ENCODE assay signal across 30 cellular contexts in the genomic region with DNA sequence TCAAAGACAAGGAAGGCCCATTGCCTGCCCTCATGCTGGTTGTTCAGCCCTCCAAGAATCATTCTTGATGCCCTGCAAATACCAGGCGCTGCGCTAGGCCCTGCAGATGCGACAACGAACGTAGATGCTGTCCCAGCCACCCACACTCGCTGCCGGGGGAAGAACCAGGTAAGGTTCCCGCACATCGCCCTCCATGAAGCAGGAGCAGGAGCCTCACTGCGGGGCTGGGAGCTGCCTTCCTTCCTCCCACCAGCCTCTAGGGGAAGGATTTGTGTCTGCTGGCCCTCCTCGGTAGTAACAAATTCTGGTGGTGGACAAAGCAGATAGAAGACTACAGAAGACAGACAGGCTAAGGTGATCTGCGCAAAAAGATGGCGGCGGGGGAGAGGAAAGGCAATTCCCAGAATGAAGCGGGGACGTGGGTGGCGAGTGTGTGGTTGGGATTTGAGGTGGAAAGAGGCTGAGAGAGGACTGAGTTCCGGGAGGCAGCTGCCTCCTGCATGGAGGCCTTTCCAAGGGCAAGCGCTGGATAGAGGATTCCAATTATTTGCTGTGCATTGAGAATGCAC. TPM values are rescaled to one million over a fixed set of nuclear protein-coding genes. Genes with fewer than 3 reads are reported as not detected.
DNase-seq lines count a peak whose midpoint lies in the region; ATAC-seq, FAIRE-seq and TF ChIP-seq lines count a peak whose summit lies in the region.
"Had no signal": no experiment of that assay in that cellular context is flagged by ENCODE, and none has a peak within 500 bp of the region (broad histone marks: within the 10 kb centered on the region; RNA-seq: fewer than 3 reads in every experiment).

No MANE protein-coding gene starts in this region.

- no peaks in the 10 kb centered on the region for H3K36me3 ChIP-seq in osteoblast (ENCODE audit: insufficient read depth, low read length)
- H3K36me3 ChIP-seq: adrenal gland, brain microvascular endothelial cell, esophagus squamous epithelium, gastroesophageal sphincter, MG63, prostate gland, thoracic aorta had no signal

- no peaks in the 10 kb centered on the region for H3K4me1 ChIP-seq in osteoblast (ENCODE audit: insufficient read depth, low read length)
- H3K4me1 ChIP-seq: adrenal gland, esophagus squamous epithelium, gastroesophageal sphincter, prostate gland had no signal

- peak; percentile 59 for DNase-seq in activated CD8-positive, alpha-beta memory T cell treated with anti-CD3 and anti-CD28 coated beads for 24 hours
- no peak for DNase-seq in activated CD8-positive, alpha-beta memory T cell treated with anti-CD3 and anti-CD28 coated beads, Interleukin-2, amount 50 U/mL, for 4 hours
- DNase-seq in osteoblast (ENCODE audit: insufficient read length, low spot score, missing footprints) (peak; percentile 54), urothelium cell line (ENCODE audit: low spot score) (no peak), type B pancreatic cell (ENCODE audit: extremely low spot score, unreplicated experiment) (no peak)
- DNase-seq: activated effector memory CD4-positive, alpha-beta T cell treated with Interleukin-2 at 50 U/mL for 16 hours; brain microvascular endothelial cell; effector memory CD4-positive, alpha-beta T cell; esophagus squamous epithelium; MG63; NCI-H1417; NCI-H2107; RPMI8226; SK-N-SH had no signal

- H3K27me3 ChIP-seq in osteoblast (ENCODE audit: insufficient read depth, low read length): no peaks in the 10 kb centered on the region
- H3K27me3 ChIP-seq: adrenal gland, brain microvascular endothelial cell, MG63 had no signal

- H3K9me3 Mint-ChIP-seq in activated T-helper 17 cell treated with anti-CD3 and anti-CD28 coated beads, Interleukin-2, amount 50 U/mL, for 72 hours: no peaks in the 10 kb centered on the region
- H3K9me3 Mint-ChIP-seq in type B pancreatic cell: no peaks in the 10 kb centered on the region
- H3K9me3 Mint-ChIP-seq: neural crest cell had no signal

- no peaks in the 10 kb centered on the region for H3K9me3 ChIP-seq in osteoblast (ENCODE audit: low read depth, low read length)
- H3K9me3 ChIP-seq: adrenal gland, esophagus squamous epithelium, gastroesophageal sphincter, MG63, prostate gland, SK-N-SH, thoracic aorta had no signal

- peak overlapping the region; percentile 88 for H3K27ac Mint-ChIP-seq in activated T-helper 17 cell treated with anti-CD3 and anti-CD28 coated beads, Interleukin-2, amount 50 U/mL, for 72 hours
- H3K27ac Mint-ChIP-seq in type B pancreatic cell: no peak overlapping the region

- peak; percentile 12 for TF ChIP-seq CTCF in GM12873 (IDR thresholded peaks at IDR 0.05; ENCODE audit: insufficient read depth, low read depth, low read length, missing control alignments)
- no peak for TF ChIP-seq CTCF in osteoblast (IDR thresholded peaks at IDR 0.05; ENCODE audit: extremely low read depth, low read depth, low read length)
- TF ChIP-seq CTCF in type B pancreatic cell (conservative IDR thresholded peaks at IDR 0.05): no peak

- H3K36me3 Mint-ChIP-seq in activated T-helper 17 cell treated with anti-CD3 and anti-CD28 coated beads, Interleukin-2, amount 50 U/mL, for 72 hours (ENCODE audit: low read depth): peaks cover 32% of the 10 kb centered on the region
- H3K36me3 Mint-ChIP-seq in type B pancreatic cell: no peaks in the 10 kb centered on the region

- H3K27ac ChIP-seq in osteoblast (ENCODE audit: low read depth, low read length): no peak overlapping the region
- H3K27ac ChIP-seq: adrenal gland, brain microvascular endothelial cell, esophagus squamous epithelium, gastroesophageal sphincter, prostate gland, thoracic aorta, VCaP had no signal

- H2AFZ ChIP-seq in osteoblast (ENCODE audit: low read length): no peak overlapping the region

- no peaks in the 10 kb centered on the region for H4K20me1 ChIP-seq in osteoblast (ENCODE audit: insufficient read depth, low read length)

- H3K4me2 ChIP-seq in osteoblast (ENCODE audit: insufficient read depth, low read length): no peak overlapping the region
- H3K4me2 ChIP-seq: SK-N-SH had no signal

- H3K4me3 ChIP-seq in osteoblast (ENCODE audit: insufficient read depth, low read length): no peak overlapping the region
- H3K4me3 ChIP-seq: adrenal gland, esophagus squamous epithelium, gastroesophageal sphincter, MG63, prostate gland, thoracic aorta had no signal

- H3K79me2 ChIP-seq in osteoblast (ENCODE audit: insufficient read depth, low read length): no peaks in the 10 kb centered on the region

- peaks cover 33% of the 10 kb centered on the region for H3K4me1 Mint-ChIP-seq in activated T-helper 17 cell treated with anti-CD3 and anti-CD28 coated beads, Interleukin-2, amount 50 U/mL, for 72 hours
- H3K4me1 Mint-ChIP-seq in type B pancreatic cell (ENCODE audit: unreplicated experiment): peaks cover 4% of the 10 kb centered on the region

- H3K4me3 Mint-ChIP-seq in activated T-helper 17 cell treated with anti-CD3 and anti-CD28 coated beads, Interleukin-2, amount 50 U/mL, for 72 hours: peak overlapping the region; percentile 76
- no peak overlapping the region for H3K4me3 Mint-ChIP-seq in type B pancreatic cell
- H3K4me3 Mint-ChIP-seq: neural crest cell had no signal

- no peak for FAIRE-seq in urothelium cell line (lab: Jason Lieb, UNC)
- FAIRE-seq: A204.1, islet of Langerhans had no signal

- peaks cover 9% of the 10 kb centered on the region for H3K27me3 Mint-ChIP-seq in activated T-helper 17 cell treated with anti-CD3 and anti-CD28 coated beads, Interleukin-2, amount 50 U/mL, for 72 hours
- peaks cover 3% of the 10 kb centered on the region for H3K27me3 Mint-ChIP-seq in type B pancreatic cell

- ATAC-seq in activated T-helper 17 cell treated with anti-CD3 and anti-CD28 coated beads, Interleukin-2, amount 50 U/mL, for 72 hours (replicated peaks): peak; percentile 5
- ATAC-seq in HG02588 (IDR thresholded peaks at IDR 0.05; ENCODE audit: unreplicated experiment): no peak
- ATAC-seq: gastroesophageal sphincter had no signal

RNA-seq across cellular contexts. Expression of a gene that starts 19.8 kb away (rescaled TPM):
- 10 to 100 TPM; 11.1 to 19.9 TPM for total RNA-seq in activated T-helper 17 cell treated with anti-CD3 and anti-CD28 coated beads, Interleukin-2, amount 50 U/mL, for 72 hours
- total RNA-seq in osteoblast (not detected in 2 replicates), type B pancreatic cell (ENCODE audit: low replicate concordance) (0.24 TPM in 1 of 2 replicates, not detected in the other)
- total RNA-seq: neural crest cell, thoracic aorta had no signal

RNA-seq across cellular contexts. Expression of a gene that starts 51.0 kb away (rescaled TPM):
- total RNA-seq in activated T-helper 17 cell treated with anti-CD3 and anti-CD28 coated beads, Interleukin-2, amount 50 U/mL, for 72 hours: 1 to 10 TPM; 2.2 to 2.5 TPM
- total RNA-seq in osteoblast: not detected in 2 replicates
- not detected in 2 replicates for total RNA-seq in type B pancreatic cell (ENCODE audit: low replicate concordance)
- total RNA-seq: adrenal gland; esophagus squamous epithelium; gastroesophageal sphincter; H4; liver; mononuclear cell; NCI-H460; neural crest cell; T-helper 2 cell treated with Interferon-gamma antibody and Interleukin-4, amounts not matched to agents 100 ng/mL and 5 ng/mL, for 36 hours; thoracic aorta had no signal

Comparison
In these comparisons a context has a peak if more than half of its experiments do, and no peak if none do; other contexts are left out.
1. DNase-seq: peak in activated CD8-positive, alpha-beta memory T cell treated with anti-CD3 and anti-CD28 coated beads for 24 hours (single experiment) and osteoblast (single experiment); none in activated CD8-positive, alpha-beta memory T cell treated with anti-CD3 and anti-CD28 coated beads, Interleukin-2, amount 50 U/mL, for 4 hours (single experiment), urothelium cell line (single experiment) and type B pancreatic cell (single experiment).